1 cellular context compared by ENCODE assay signal in the genomic region with DNA sequence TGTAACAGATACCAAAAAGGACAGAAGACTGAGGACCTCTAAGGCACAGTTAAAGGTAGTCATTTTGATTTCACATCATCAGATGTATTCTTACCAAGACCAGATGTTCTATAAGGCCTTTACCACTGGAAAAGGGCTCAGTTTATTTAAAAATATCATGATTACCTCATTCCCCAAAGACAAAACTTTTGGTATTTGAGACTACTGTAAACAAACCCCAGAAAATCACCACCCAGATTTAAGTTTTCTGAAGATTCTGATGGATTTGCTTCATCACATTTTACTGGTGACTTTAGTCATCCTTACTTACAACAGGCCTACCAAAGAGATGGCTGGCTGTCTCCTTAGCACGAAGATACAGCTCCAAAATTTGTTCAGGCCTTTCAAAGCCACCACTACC.
TF ChIP-seq lines count a peak whose summit lies in the region.

No MANE protein-coding gene starts in this region.

TF ChIP-seq in WTC11, 78 proteins besides CTCF, POLR2A, EP300 and RAD21 (continued from another document):
- TF ChIP-seq, protein P1, sequence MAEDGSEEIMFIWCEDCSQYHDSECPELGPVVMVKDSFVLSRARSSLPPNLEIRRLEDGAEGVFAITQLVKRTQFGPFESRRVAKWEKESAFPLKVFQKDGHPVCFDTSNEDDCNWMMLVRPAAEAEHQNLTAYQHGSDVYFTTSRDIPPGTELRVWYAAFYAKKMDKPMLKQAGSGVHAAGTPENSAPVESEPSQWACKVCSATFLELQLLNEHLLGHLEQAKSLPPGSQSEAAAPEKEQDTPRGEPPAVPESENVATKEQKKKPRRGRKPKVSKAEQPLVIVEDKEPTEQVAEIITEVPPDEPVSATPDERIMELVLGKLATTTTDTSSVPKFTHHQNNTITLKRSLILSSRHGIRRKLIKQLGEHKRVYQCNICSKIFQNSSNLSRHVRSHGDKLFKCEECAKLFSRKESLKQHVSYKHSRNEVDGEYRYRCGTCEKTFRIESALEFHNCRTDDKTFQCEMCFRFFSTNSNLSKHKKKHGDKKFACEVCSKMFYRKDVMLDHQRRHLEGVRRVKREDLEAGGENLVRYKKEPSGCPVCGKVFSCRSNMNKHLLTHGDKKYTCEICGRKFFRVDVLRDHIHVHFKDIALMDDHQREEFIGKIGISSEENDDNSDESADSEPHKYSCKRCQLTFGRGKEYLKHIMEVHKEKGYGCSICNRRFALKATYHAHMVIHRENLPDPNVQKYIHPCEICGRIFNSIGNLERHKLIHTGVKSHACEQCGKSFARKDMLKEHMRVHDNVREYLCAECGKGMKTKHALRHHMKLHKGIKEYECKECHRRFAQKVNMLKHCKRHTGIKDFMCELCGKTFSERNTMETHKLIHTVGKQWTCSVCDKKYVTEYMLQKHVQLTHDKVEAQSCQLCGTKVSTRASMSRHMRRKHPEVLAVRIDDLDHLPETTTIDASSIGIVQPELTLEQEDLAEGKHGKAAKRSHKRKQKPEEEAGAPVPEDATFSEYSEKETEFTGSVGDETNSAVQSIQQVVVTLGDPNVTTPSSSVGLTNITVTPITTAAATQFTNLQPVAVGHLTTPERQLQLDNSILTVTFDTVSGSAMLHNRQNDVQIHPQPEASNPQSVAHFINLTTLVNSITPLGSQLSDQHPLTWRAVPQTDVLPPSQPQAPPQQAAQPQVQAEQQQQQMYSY (CRISPR knock-in tag; IDR thresholded peaks at IDR 0.05), result no peak
- TF ChIP-seq TEAD1 (CRISPR knock-in tag; IDR thresholded peaks at IDR 0.05), result no peak
